ENCODE assay signal across 8 cellular contexts in genomic region chr10:24724381-24725228, GRCh38. TPM values are rescaled to one million over a fixed set of nuclear protein-coding genes. Genes with fewer than 3 reads are reported as not detected.
DNase-seq lines count a peak whose midpoint lies in the region; ATAC-seq and TF ChIP-seq lines count a peak whose summit lies in the region.

No MANE protein-coding gene starts in this region.

- peak overlapping the region; percentile 96 for H3K4me2 ChIP-seq in Loucy (ENCODE audit: low read depth, low read length, poor library complexity, severe bottlenecking)

- peak; percentile 79 for ATAC-seq in RWPE2 (ENCODE audit: low read depth)
- ATAC-seq in natural killer cell treated with Interleukin-12 subunit alpha and Interleukin-12 subunit beta and Interleukin-15 and Interleukin-18, amount 100 ng/mL, for 72 hours, result peak; percentile 92 to 94

- DNase-seq in ELR (ENCODE audit: low read depth) (peak; percentile 98), H7 (peak; percentile 97), RWPE2 (ENCODE audit: low spot score) (peak; percentile 97), fibroblast of the aortic adventitia (ENCODE audit: low read depth) (peak; percentile 96)
- DNase-seq in activated effector memory CD4-positive, alpha-beta T cell treated with Interleukin-2 at 50 U/mL for 16 hours, result peak; percentile 93
- peak; percentile 97 for DNase-seq in natural killer cell treated with Interleukin-12 subunit alpha and Interleukin-12 subunit beta and Interleukin-15 and Interleukin-18, amount 100 ng/mL, for 72 hours (ENCODE audit: low spot score)
- peak; percentile 95 for DNase-seq in stimulated activated naive CD4-positive, alpha-beta T cell treated with Interleukin-2 at 50 U/mL for 16 hours (lab: John Stamatoyannopoulos, UW)

- H3K27me3 Mint-ChIP-seq in natural killer cell treated with Interleukin-12 subunit alpha and Interleukin-12 subunit beta and Interleukin-15 and Interleukin-18, amount 100 ng/mL, for 72 hours, result no peaks in the 10 kb centered on the region

- peak overlapping the region; percentile 87 for H3K4me3 Mint-ChIP-seq in natural killer cell treated with Interleukin-12 subunit alpha and Interleukin-12 subunit beta and Interleukin-15 and Interleukin-18, amount 100 ng/mL, for 72 hours

- no peaks in the 10 kb centered on the region for H3K9me2 ChIP-seq in Loucy (replicated peaks; ENCODE audit: low read depth, low read length)

- H3K4me3 ChIP-seq in H7 (ENCODE audit: insufficient read depth, low read depth, low read length), result peak overlapping the region; percentile 66
- H3K4me3 ChIP-seq in Loucy (ENCODE audit: low read length, poor library complexity, severe bottlenecking), result peak overlapping the region; percentile 94
- peak overlapping the region; percentile 87 for H3K4me3 ChIP-seq in RWPE2 (ENCODE audit: severe bottlenecking)
- H3K4me3 ChIP-seq in fibroblast of the aortic adventitia (ENCODE audit: low read depth, low read length), result peak overlapping the region; percentile 91

- H3K36me3 ChIP-seq in H7 (replicated peaks; ENCODE audit: control insufficient read depth, insufficient read depth, low read length) (no peaks in the 10 kb centered on the region), Loucy (ENCODE audit: insufficient read depth, low read length) (no peaks in the 10 kb centered on the region), RWPE2 (ENCODE audit: low read depth) (peaks cover 24% of the 10 kb centered on the region)

- no peaks in the 10 kb centered on the region for H3K9me3 Mint-ChIP-seq in natural killer cell treated with Interleukin-12 subunit alpha and Interleukin-12 subunit beta and Interleukin-15 and Interleukin-18, amount 100 ng/mL, for 72 hours

- H3K4me1 ChIP-seq in Loucy (ENCODE audit: insufficient read depth, low read length, poor library complexity, severe bottlenecking), result peaks cover 34% of the 10 kb centered on the region
- peaks cover 6% of the 10 kb centered on the region for H3K4me1 ChIP-seq in RWPE2 (ENCODE audit: insufficient read depth, poor library complexity, severe bottlenecking)

- H3K4me1 Mint-ChIP-seq in natural killer cell treated with Interleukin-12 subunit alpha and Interleukin-12 subunit beta and Interleukin-15 and Interleukin-18, amount 100 ng/mL, for 72 hours (ENCODE audit: low read depth in 2 of 2), result peaks cover 9 to 17% of the 10 kb centered on the region in 2 donors

- TF ChIP-seq CTCF in Loucy (conservative IDR thresholded peaks at IDR 0.05; ENCODE audit: low read length), result no peak
- no peak for TF ChIP-seq CTCF in RWPE2 (IDR thresholded peaks at IDR 0.05; ENCODE audit: poor library complexity, severe bottlenecking)
- TF ChIP-seq CTCF in fibroblast of the aortic adventitia (IDR thresholded peaks at IDR 0.05; ENCODE audit: insufficient read depth, low read length), result no peak

- peak overlapping the region; percentile 99 for H2AFZ ChIP-seq in Loucy (ENCODE audit: low read length)

- no peaks in the 10 kb centered on the region for H3K9me3 ChIP-seq in Loucy (ENCODE audit: insufficient read depth, low read depth, low read length)
- no peaks in the 10 kb centered on the region for H3K9me3 ChIP-seq in RWPE2 (ENCODE audit: severe bottlenecking)

- H4K20me1 ChIP-seq in Loucy (ENCODE audit: insufficient read depth, low read length, poor library complexity, severe bottlenecking), result peaks cover 20% of the 10 kb centered on the region

- H3K79me2 ChIP-seq in Loucy (ENCODE audit: insufficient read depth, low read length), result peaks cover 28% of the 10 kb centered on the region

- H3F3A ChIP-seq in Loucy (ENCODE audit: low read depth), result no peaks in the 10 kb centered on the region

- H3K27me3 ChIP-seq in H7 (ENCODE audit: control insufficient read depth, insufficient read depth, low read length), result peaks cover 16% of the 10 kb centered on the region; the same call in 1 of the 2 replicates
- H3K27me3 ChIP-seq in Loucy (ENCODE audit: insufficient read depth, low read length, poor library complexity, severe bottlenecking), result no peaks in the 10 kb centered on the region
- no peaks in the 10 kb centered on the region for H3K27me3 ChIP-seq in RWPE2 (ENCODE audit: insufficient read depth, poor library complexity, severe bottlenecking)

- H3K27ac Mint-ChIP-seq in natural killer cell treated with Interleukin-12 subunit alpha and Interleukin-12 subunit beta and Interleukin-15 and Interleukin-18, amount 100 ng/mL, for 72 hours, result peak overlapping the region; percentile 68 to 84

- peak overlapping the region; percentile 90 for H3K9ac ChIP-seq in Loucy (ENCODE audit: low read depth, low read length, poor library complexity, severe bottlenecking)

- no peaks in the 10 kb centered on the region for H3K36me3 Mint-ChIP-seq in natural killer cell treated with Interleukin-12 subunit alpha and Interleukin-12 subunit beta and Interleukin-15 and Interleukin-18, amount 100 ng/mL, for 72 hours

- H3K27ac ChIP-seq in RWPE2 (ENCODE audit: poor library complexity, severe bottlenecking), result peak overlapping the region; percentile 83

RNA-seq across cellular contexts. Expression of gene ARHGAP21, which starts 0.9 kb away (rescaled TPM):
- total RNA-seq in H7 (2014; rRNA removed; shearing (Covaris generic)), result 31.5 and 49.5 TPM in 2 replicates
- 113 and 252 TPM in 2 replicates for total RNA-seq in fibroblast of the aortic adventitia (ENCODE audit: low replicate concordance)
- total RNA-seq in natural killer cell treated with Interleukin-12 subunit alpha and Interleukin-12 subunit beta and Interleukin-15 and Interleukin-18, amount 100 ng/mL, for 72 hours, result 10 to 100 TPM; 25.7 to 34.7 TPM

Comparison
In these comparisons a context has a peak if more than half of its experiments do, and no peak if none do; other contexts are left out.
1. Peak in every context shown above with its lines: DNase-seq, ATAC-seq, H3K4me3 ChIP-seq and H3K27ac ChIP-seq.